In genomic region chr3:120147072-120147871, GRCh38 we compare ENCODE assay signal across 8 cellular contexts. TPM values are rescaled to one million over a fixed set of nuclear protein-coding genes. Genes with fewer than 3 reads are reported as not detected.
A peak's percentile ranks its signal among the peaks of the same experiment; 100 is the strongest.
DNase-seq lines count a peak whose midpoint lies in the region; ATAC-seq, FAIRE-seq and TF ChIP-seq lines count a peak whose summit lies in the region.

No MANE protein-coding gene starts in this region.

- RAD21 ChIA-PET in HCT116 (lab: Charles Lee; ENCODE audit: low non-redundant PET in 1 of 2, low total read pairs in 2 of 2, uncharacterized antibody in 2 of 2, unreplicated experiment in 2 of 2), result interaction anchor here (0.6 to 1.0 kb wide), 2 partner anchors 254 to 327 kb away, joined by 3 to 4 read pairs; no protein-coding TSS in a partner anchor

- no peak overlapping the region for H3K18ac ChIP-seq in mesenchymal stem cell (ENCODE audit: low read depth in 1 of 2, low read length in 2 of 2)

- H3K9me3 ChIP-seq in CD4-positive, CD25-positive, alpha-beta regulatory T cell (ENCODE audit: control insufficient read depth in 2 of 2, low read length in 2 of 2), result no peaks in the 10 kb centered on the region
- H3K9me3 ChIP-seq in HCT116 (ENCODE audit: control insufficient read depth in 1 of 2, insufficient read depth in 1 of 2, low read depth in 1 of 2, low read length in 2 of 2), result no peaks in the 10 kb centered on the region
- no peaks in the 10 kb centered on the region; the same call in 1 of the 2 replicates for H3K9me3 ChIP-seq in PC-9 (ENCODE audit: insufficient read depth, low read depth)
- H3K9me3 ChIP-seq in breast epithelium, result no peaks in the 10 kb centered on the region
- H3K9me3 ChIP-seq in mesenchymal stem cell (ENCODE audit: control insufficient read depth, low read length), result no peaks in the 10 kb centered on the region

- no peak overlapping the region for H3K4ac ChIP-seq in mesenchymal stem cell (ENCODE audit: low read depth in 1 of 2, low read length in 2 of 2)

- no peaks in the 10 kb centered on the region for H3K9me2 ChIP-seq in HCT116 (ENCODE audit: insufficient read depth)
- H3K9me2 ChIP-seq in PC-9 (ENCODE audit: insufficient read depth), result no peaks in the 10 kb centered on the region

- no peaks in the 10 kb centered on the region for H3K79me1 ChIP-seq in mesenchymal stem cell (replicated peaks; ENCODE audit: low read length, poor library complexity, severe bottlenecking)

- intact Hi-C loops in HCT116 (cut with micrococcal nuclease), result no loop called here
- intact Hi-C loops in PC-9 (cut with micrococcal nuclease; ENCODE audit: unreplicated experiment), result loop anchor here (1.0 kb wide), 3 partner anchors 13 to 53 kb away; partner anchors contain the start of gene GSK3B
- intact Hi-C loops in breast epithelium (cut with DNase I; ENCODE audit: low total_unique reads), result no loop called here
- intact Hi-C loops in activated T-helper 2 cell treated with anti-CD3 and anti-CD28 coated beads, Interferon-gamma antibody, Interleukin-2, Interleukin-4, amounts not matched to agents 10 μg/mL and 5 μg/mL and 100 μg/mL, durations not matched to agents 14 hours and 24 hours and 36 hours (cut with micrococcal nuclease), result loop anchor here (5.0 kb wide), 1 partner anchor 50 kb away; no protein-coding TSS in a partner anchor

- peak; percentile 77 for TF ChIP-seq RAD21 in HCT116 (IDR thresholded peaks at IDR 0.05; ENCODE audit: low read depth)

- H2AK5ac ChIP-seq in mesenchymal stem cell (ENCODE audit: low read length, severe bottlenecking), result no peak overlapping the region

- no peaks in the 10 kb centered on the region for H3K9me3 Mint-ChIP-seq in CD4-positive, CD25-positive, alpha-beta regulatory T cell
- no peaks in the 10 kb centered on the region for H3K9me3 Mint-ChIP-seq in osteocyte (ENCODE audit: unreplicated experiment)
- H3K9me3 Mint-ChIP-seq in activated T-helper 2 cell treated with anti-CD3 and anti-CD28 coated beads, Interferon-gamma antibody, Interleukin-2, Interleukin-4, amounts not matched to agents 10 μg/mL and 5 μg/mL and 100 μg/mL, durations not matched to agents 14 hours and 24 hours and 36 hours, result no peaks in the 10 kb centered on the region

- peak; percentile 26 to 66 (median 63) for DNase-seq in CD4-positive, CD25-positive, alpha-beta regulatory T cell
- DNase-seq in HCT116 (ENCODE audit: low read depth, low spot score) (no peak), PC-9 (peak; percentile 66 to 90), breast epithelium (ENCODE audit: low spot score in 2 of 2) (peak in 1 of 2 donors; percentile 38), osteocyte (ENCODE audit: extremely low spot score, unreplicated experiment) (no peak), mesenchymal stem cell (no peak), GM19239 (ENCODE audit: insufficient read length, low spot score) (no peak)
- no peak for DNase-seq in activated T-helper 2 cell treated with anti-CD3 and anti-CD28 coated beads, Interferon-gamma antibody, Interleukin-2, Interleukin-4, amounts not matched to agents 10 μg/mL and 5 μg/mL and 100 μg/mL, durations not matched to agents 14 hours and 24 hours and 36 hours (ENCODE audit: low spot score)

- FAIRE-seq in GM19239 (lab: Jason Lieb, UNC), result no peak

- H3K27ac ChIP-seq in CD4-positive, CD25-positive, alpha-beta regulatory T cell (ENCODE audit: insufficient read depth, low read length, poor library complexity, severe bottlenecking), result no peak overlapping the region
- no peak overlapping the region for H3K27ac ChIP-seq in HCT116 (ENCODE audit: low read depth, low read length)
- peak overlapping the region; percentile 78 for H3K27ac ChIP-seq in PC-9
- peak overlapping the region; percentile 20 to 77 for H3K27ac ChIP-seq in breast epithelium
- no peak overlapping the region for H3K27ac ChIP-seq in mesenchymal stem cell (ENCODE audit: low read length, poor library complexity, severe bottlenecking)

- H3K79me2 ChIP-seq in HCT116 (ENCODE audit: insufficient read depth, low read length) (no peaks in the 10 kb centered on the region), PC-9 (ENCODE audit: low read depth) (no peaks in the 10 kb centered on the region)

- peaks cover 7 to 18% (median 10%) of the 10 kb centered on the region in 4 donors for H3K4me1 Mint-ChIP-seq in CD4-positive, CD25-positive, alpha-beta regulatory T cell
- H3K4me1 Mint-ChIP-seq in osteocyte (ENCODE audit: unreplicated experiment), result peaks cover 27% of the 10 kb centered on the region
- peaks cover 10% of the 10 kb centered on the region for H3K4me1 Mint-ChIP-seq in activated T-helper 2 cell treated with anti-CD3 and anti-CD28 coated beads, Interferon-gamma antibody, Interleukin-2, Interleukin-4, amounts not matched to agents 10 μg/mL and 5 μg/mL and 100 μg/mL, durations not matched to agents 14 hours and 24 hours and 36 hours (ENCODE audit: low read depth)

- H2BK15ac ChIP-seq in mesenchymal stem cell (ENCODE audit: low read depth, poor library complexity, severe bottlenecking), result no peak overlapping the region

- H3K4me3 Mint-ChIP-seq in CD4-positive, CD25-positive, alpha-beta regulatory T cell, result no peak overlapping the region
- no peak overlapping the region for H3K4me3 Mint-ChIP-seq in osteocyte (ENCODE audit: unreplicated experiment)
- H3K4me3 Mint-ChIP-seq in activated T-helper 2 cell treated with anti-CD3 and anti-CD28 coated beads, Interferon-gamma antibody, Interleukin-2, Interleukin-4, amounts not matched to agents 10 μg/mL and 5 μg/mL and 100 μg/mL, durations not matched to agents 14 hours and 24 hours and 36 hours (ENCODE audit: low read depth), result no peak overlapping the region

- H3K9ac ChIP-seq in HCT116 (ENCODE audit: low read length) (no peak overlapping the region), mesenchymal stem cell (ENCODE audit: low read length) (no peak overlapping the region)

- H3K36me3 ChIP-seq in CD4-positive, CD25-positive, alpha-beta regulatory T cell (ENCODE audit: control insufficient read depth, insufficient read depth, low read length), result no peaks in the 10 kb centered on the region
- H3K36me3 ChIP-seq in HCT116 (ENCODE audit: control insufficient read depth in 1 of 2, insufficient read depth in 2 of 2, low read length in 2 of 2), result no peaks in the 10 kb centered on the region
- no peaks in the 10 kb centered on the region for H3K36me3 ChIP-seq in PC-9 (ENCODE audit: low read depth)
- H3K36me3 ChIP-seq in breast epithelium, result no peaks in the 10 kb centered on the region
- H3K36me3 ChIP-seq in mesenchymal stem cell (ENCODE audit: control insufficient read depth in 1 of 2, insufficient read depth in 2 of 2, low read depth in 1 of 2, low read length in 2 of 2), result no peaks in the 10 kb centered on the region

- no peaks in the 10 kb centered on the region for H3K4me1 ChIP-seq in CD4-positive, CD25-positive, alpha-beta regulatory T cell (ENCODE audit: control insufficient read depth, insufficient read depth, low read length, poor library complexity, severe bottlenecking)
- peaks cover 7 to 42% of the 10 kb centered on the region in 2 experiments for H3K4me1 ChIP-seq in HCT116 (ENCODE audit: control insufficient read depth in 1 of 2, insufficient read depth in 2 of 2, low read length in 2 of 2)
- H3K4me1 ChIP-seq in PC-9 (replicated peaks; ENCODE audit: insufficient read depth), result peaks cover 81% of the 10 kb centered on the region
- no peaks in the 10 kb centered on the region for H3K4me1 ChIP-seq in breast epithelium
- peaks cover 7% of the 10 kb centered on the region for H3K4me1 ChIP-seq in mesenchymal stem cell (ENCODE audit: control insufficient read depth, insufficient read depth, low read depth, low read length)

- POLR2A ChIA-PET in HCT116 (lab: Charles Lee) (interaction anchor here (1.1 to 1.6 kb wide), 3 partner anchors 10 to 51 kb away, joined by 3 to 5 read pairs (median 5); no protein-coding TSS in a partner anchor), PC-9 (lab: Charles Lee; ENCODE audit: unreplicated experiment) (interaction anchor here (0.7 to 0.8 kb wide), 4 partner anchors 13 to 172 kb away, joined by 3 to 8 read pairs (median 4); no protein-coding TSS in a partner anchor)

- no peak overlapping the region for H3K23ac ChIP-seq in mesenchymal stem cell (ENCODE audit: low read length in 2 of 2)

- no peak for TF ChIP-seq POLR2A in HCT116 (IDR thresholded peaks at IDR 0.05; ENCODE audit: borderline replicate concordance, extremely low read depth, insufficient read depth, insufficient read length)
- TF ChIP-seq POLR2A in breast epithelium (IDR thresholded peaks at IDR 0.05), result no peak

- TF ChIP-seq CTCF in HCT116 (IDR thresholded peaks at IDR 0.05 in 2 of 3, conservative IDR thresholded peaks at IDR 0.05 in 1 of 3; ENCODE audit: borderline replicate concordance in 1 of 3, insufficient read depth in 1 of 3, low read depth in 2 of 3, low read length in 2 of 3) (peak; percentile 46 to 60 (median 52); a peak in 5 of 6 replicates), PC-9 (conservative IDR thresholded peaks at IDR 0.05) (peak; percentile 41; the same call in 1 of the 2 replicates), breast epithelium (IDR thresholded peaks at IDR 0.05) (no peak), osteocyte (IDR thresholded peaks at IDR 0.05) (no peak)

- CTCF ChIA-PET in HCT116 (lab: Charles Lee), result interaction anchor here (0.6 to 3.8 kb wide), 8 partner anchors 10 to 327 kb away, joined by 3 to 31 read pairs (median 5); no protein-coding TSS in a partner anchor
- CTCF ChIA-PET in PC-9 (lab: Charles Lee), result interaction anchor here (0.6 to 1.4 kb wide), 2 partner anchors 52 to 196 kb away, joined by 4 read pairs; no protein-coding TSS in a partner anchor

- H3F3A ChIP-seq in PC-9 (ENCODE audit: insufficient read depth, low read depth), result peaks cover 54% of the 10 kb centered on the region

- no peak overlapping the region for H4K91ac ChIP-seq in mesenchymal stem cell (ENCODE audit: low read length)

- ATAC-seq in CD4-positive, CD25-positive, alpha-beta regulatory T cell (ENCODE audit: low read depth in 2 of 2), result peak; percentile 70 to 77
- peak; percentile 63 for ATAC-seq in HCT116

- H2BK120ac ChIP-seq in mesenchymal stem cell (ENCODE audit: low read depth, low read length), result no peak overlapping the region

- H3K14ac ChIP-seq in mesenchymal stem cell (ENCODE audit: low read length in 2 of 2), result no peak overlapping the region

- BruUV-seq in HCT116 (replicated peaks; lab: Mats Ljungman, UMichigan) (no TSS peak), PC-9 (replicated peaks; lab: Mats Ljungman, UMichigan) (no TSS peak)

- no peak overlapping the region for H2BK5ac ChIP-seq in mesenchymal stem cell (ENCODE audit: low read depth, low read length, poor library complexity, severe bottlenecking)

- no peak overlapping the region for H4K8ac ChIP-seq in mesenchymal stem cell (ENCODE audit: low read length)

- H3K4me3 ChIP-seq in CD4-positive, CD25-positive, alpha-beta regulatory T cell (ENCODE audit: low read depth, low read length), result no peak overlapping the region
- no peak overlapping the region for H3K4me3 ChIP-seq in HCT116 (replicated peaks in 1 of 2; ENCODE audit: low read depth in 1 of 2, low read length in 2 of 2)
- peak overlapping the region; percentile 32; the same call in 1 of the 2 replicates for H3K4me3 ChIP-seq in PC-9
- H3K4me3 ChIP-seq in breast epithelium, result no peak overlapping the region
- H3K4me3 ChIP-seq in mesenchymal stem cell (ENCODE audit: insufficient read depth in 1 of 2, low read depth in 1 of 2, low read length in 2 of 2), result no peak overlapping the region

- no peaks in the 10 kb centered on the region for H3K27me3 Mint-ChIP-seq in CD4-positive, CD25-positive, alpha-beta regulatory T cell
- no peaks in the 10 kb centered on the region for H3K27me3 Mint-ChIP-seq in osteocyte (ENCODE audit: unreplicated experiment)
- H3K27me3 Mint-ChIP-seq in activated T-helper 2 cell treated with anti-CD3 and anti-CD28 coated beads, Interferon-gamma antibody, Interleukin-2, Interleukin-4, amounts not matched to agents 10 μg/mL and 5 μg/mL and 100 μg/mL, durations not matched to agents 14 hours and 24 hours and 36 hours (ENCODE audit: low read depth), result no peaks in the 10 kb centered on the region

- H3K36me3 Mint-ChIP-seq in CD4-positive, CD25-positive, alpha-beta regulatory T cell, result no peaks in the 10 kb centered on the region
- no peaks in the 10 kb centered on the region for H3K36me3 Mint-ChIP-seq in osteocyte (ENCODE audit: unreplicated experiment)
- H3K36me3 Mint-ChIP-seq in activated T-helper 2 cell treated with anti-CD3 and anti-CD28 coated beads, Interferon-gamma antibody, Interleukin-2, Interleukin-4, amounts not matched to agents 10 μg/mL and 5 μg/mL and 100 μg/mL, durations not matched to agents 14 hours and 24 hours and 36 hours (ENCODE audit: low read depth), result no peaks in the 10 kb centered on the region

- peak overlapping the region in 2 of 3 donors; percentile 9 to 61 for H3K27ac Mint-ChIP-seq in CD4-positive, CD25-positive, alpha-beta regulatory T cell
- peak overlapping the region; percentile 9 for H3K27ac Mint-ChIP-seq in osteocyte (ENCODE audit: unreplicated experiment)
- no peak overlapping the region for H3K27ac Mint-ChIP-seq in activated T-helper 2 cell treated with anti-CD3 and anti-CD28 coated beads, Interferon-gamma antibody, Interleukin-2, Interleukin-4, amounts not matched to agents 10 μg/mL and 5 μg/mL and 100 μg/mL, durations not matched to agents 14 hours and 24 hours and 36 hours

- 73% methylated on average over 6 of the region's 6 CpGs for WGBS in mesenchymal stem cell

- H4K20me1 ChIP-seq in HCT116 (ENCODE audit: insufficient read depth), result no peaks in the 10 kb centered on the region
- no peaks in the 10 kb centered on the region for H4K20me1 ChIP-seq in PC-9 (ENCODE audit: insufficient read depth)

- peak overlapping the region; percentile 7 for H2AFZ ChIP-seq in HCT116 (ENCODE audit: low read depth, low read length, poor library complexity, severe bottlenecking)
- H2AFZ ChIP-seq in PC-9, result 0 out of 2 replicates have a peak overlapping the region, but pooled peaks have one; percentile 40
- no peak overlapping the region for H2AFZ ChIP-seq in mesenchymal stem cell (ENCODE audit: low read depth, low read length)

- H3K4me2 ChIP-seq in HCT116 (ENCODE audit: low read length), result peak overlapping the region; percentile 8; the same call in 1 of the 2 replicates
- peak overlapping the region; percentile 80 for H3K4me2 ChIP-seq in PC-9
- H3K4me2 ChIP-seq in mesenchymal stem cell (ENCODE audit: low read length, poor library complexity, severe bottlenecking), result no peak overlapping the region

- H3K27me3 ChIP-seq in CD4-positive, CD25-positive, alpha-beta regulatory T cell (ENCODE audit: control insufficient read depth, insufficient read depth, low read length), result no peaks in the 10 kb centered on the region
- no peaks in the 10 kb centered on the region for H3K27me3 ChIP-seq in HCT116 (ENCODE audit: insufficient read depth, low read length)
- H3K27me3 ChIP-seq in PC-9 (ENCODE audit: insufficient read depth, low read depth), result no peaks in the 10 kb centered on the region
- no peaks in the 10 kb centered on the region for H3K27me3 ChIP-seq in breast epithelium
- H3K27me3 ChIP-seq in mesenchymal stem cell (ENCODE audit: control insufficient read depth in 1 of 2, insufficient read depth in 1 of 2, low read length in 2 of 2), result no peaks in the 10 kb centered on the region

- no peak overlapping the region for H2BK12ac ChIP-seq in mesenchymal stem cell (ENCODE audit: low read length in 2 of 2)

RNA-seq across cellular contexts. Expression of gene GSK3B, which starts 53.0 kb away (rescaled TPM):
- total RNA-seq in CD4-positive, CD25-positive, alpha-beta regulatory T cell, result 45.4 TPM
- polyA plus RNA-seq in CD4-positive, CD25-positive, alpha-beta regulatory T cell, result 10 to 100 TPM; 12.9 to 15.9 (median 14.9) TPM
- total RNA-seq in HCT116 (2021; ENCODE audit: unreplicated experiment) (50.0 TPM), PC-9 (2021) (51.5 and 62.0 TPM in 2 replicates), breast epithelium (10 to 100 TPM; 34.6 to 46.1 (median 42.0) TPM), osteocyte (80.0 and 84.8 TPM in 2 replicates)
- 24.6 and 25.6 TPM in 2 replicates for polyA plus RNA-seq in HCT116 (2012)
- 34.4 and 35.7 TPM in 2 replicates for total RNA-seq in activated T-helper 2 cell treated with anti-CD3 and anti-CD28 coated beads, Interferon-gamma antibody, Interleukin-2, Interleukin-4, amounts not matched to agents 10 μg/mL and 5 μg/mL and 100 μg/mL, durations not matched to agents 14 hours and 24 hours and 36 hours
- polyA plus RNA-seq in mesenchymal stem cell (2013, experiment 1 of 2), result 61.0 TPM
- 59.5 TPM for polyA plus RNA-seq in mesenchymal stem cell (2013, experiment 2 of 2)

Comparison
In these comparisons a context has a peak if more than half of its experiments do, and no peak if none do; other contexts are left out.
1. DNase-seq: peak in CD4-positive, CD25-positive, alpha-beta regulatory T cell (3 of 3) and PC-9 (2 of 2); none in HCT116 (single experiment), osteocyte (single experiment), activated T-helper 2 cell treated with anti-CD3 and anti-CD28 coated beads, Interferon-gamma antibody, Interleukin-2, Interleukin-4, amounts not matched to agents 10 μg/mL and 5 μg/mL and 100 μg/mL, durations not matched to agents 14 hours and 24 hours and 36 hours (single experiment), mesenchymal stem cell (single experiment) and GM19239 (single experiment).
2. H3K27ac ChIP-seq: peak in PC-9 (single experiment) and breast epithelium (2 of 2); none in CD4-positive, CD25-positive, alpha-beta regulatory T cell (single experiment), HCT116 (single experiment) and mesenchymal stem cell (single experiment).
3. CTCF ChIP-seq: peak in HCT116 (3 of 3) and PC-9 (single experiment); none in breast epithelium (0 of 3) and osteocyte (single experiment).
4. intact Hi-C loops: an anchor here in PC-9 (1.0 kb wide) and activated T-helper 2 cell treated with anti-CD3 and anti-CD28 coated beads, Interferon-gamma antibody, Interleukin-2, Interleukin-4, amounts not matched to agents 10 μg/mL and 5 μg/mL and 100 μg/mL, durations not matched to agents 14 hours and 24 hours and 36 hours (5.0 kb wide); none called in HCT116 and breast epithelium.